In the genomic region with DNA sequence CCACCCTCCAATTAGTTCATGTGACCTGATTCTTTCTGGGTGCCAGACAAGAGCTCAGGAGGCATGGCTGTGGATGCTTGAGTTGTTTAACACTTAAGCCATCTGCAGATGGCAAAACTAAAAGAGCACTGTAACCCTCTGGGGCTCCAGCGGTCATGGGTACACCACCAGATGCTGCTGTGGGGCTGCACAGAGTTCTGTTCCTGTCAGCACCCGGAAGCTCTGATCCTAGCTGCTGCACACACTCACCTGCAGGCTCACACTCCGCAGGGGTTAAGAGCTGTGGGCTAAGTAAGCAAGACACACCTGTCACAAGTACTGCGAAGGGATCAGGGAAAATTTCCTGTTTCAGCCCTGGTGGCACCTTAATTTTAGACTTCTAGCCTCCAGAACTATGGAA, we compare ENCODE assay signal across 16 cellular contexts.
DNase-seq lines count a peak whose midpoint lies in the region; ATAC-seq and TF ChIP-seq lines count a peak whose summit lies in the region.
"Had no signal": no experiment of that assay in that cellular context is flagged by ENCODE, and none has a peak within 500 bp of the region (broad histone marks: within the 10 kb centered on the region; RNA-seq: fewer than 3 reads in every experiment).

No MANE protein-coding gene starts in this region.

- no peaks in the 10 kb centered on the region for H4K20me1 ChIP-seq in MM.1S (ENCODE audit: insufficient read depth, low read length)

- no peaks in the 10 kb centered on the region for H3K9me3 Mint-ChIP-seq in activated CD4-positive, alpha-beta T cell treated with anti-CD3 and anti-CD28 coated beads, Interleukin-2, amount 10 ng/mL, durations not matched to agents 24 days and 14 days
- peaks cover 0 to 7% (median 2%) of the 10 kb centered on the region in 8 donors for H3K9me3 Mint-ChIP-seq in CD4-positive, alpha-beta memory T cell

- no peaks in the 10 kb centered on the region for H3K79me2 ChIP-seq in MM.1S (ENCODE audit: low read length)

- intact Hi-C loops in left colon (cut with DNase I, micrococcal nuclease): no loop called here
- intact Hi-C loops in activated CD4-positive, alpha-beta T cell treated with anti-CD3 and anti-CD28 coated beads, Interleukin-2, amount 10 ng/mL, durations not matched to agents 24 days and 14 days (cut with micrococcal nuclease): no loop called here
- intact Hi-C loops in CD4-positive, alpha-beta memory T cell (cut with micrococcal nuclease): no loop called here

- H3K27me3 Mint-ChIP-seq in activated CD4-positive, alpha-beta T cell treated with anti-CD3 and anti-CD28 coated beads, Interleukin-2, amount 10 ng/mL, durations not matched to agents 24 days and 14 days: no peaks in the 10 kb centered on the region
- no peaks in the 10 kb centered on the region for H3K27me3 Mint-ChIP-seq in CD4-positive, alpha-beta memory T cell
- H3K27me3 Mint-ChIP-seq: B cell had no signal

- H3K27me3 ChIP-seq in MM.1S (replicated peaks; ENCODE audit: insufficient read depth, low read length): no peaks in the 10 kb centered on the region
- no peaks in the 10 kb centered on the region for H3K27me3 ChIP-seq in CD4-positive, alpha-beta memory T cell (ENCODE audit: insufficient read depth, low read length)
- H3K27me3 ChIP-seq: esophagus muscularis mucosa, heart left ventricle had no signal

- H3K27ac Mint-ChIP-seq in activated CD4-positive, alpha-beta T cell treated with anti-CD3 and anti-CD28 coated beads, Interleukin-2, amount 10 ng/mL, durations not matched to agents 24 days and 14 days: no peak overlapping the region
- H3K27ac Mint-ChIP-seq in CD4-positive, alpha-beta memory T cell: no peak overlapping the region
- H3K27ac Mint-ChIP-seq: B cell, mesothelial cell of epicardium had no signal

- no peaks in the 10 kb centered on the region for H3K9me3 ChIP-seq in MM.1S (replicated peaks; ENCODE audit: insufficient read depth, low read length)
- no peaks in the 10 kb centered on the region for H3K9me3 ChIP-seq in CD4-positive, alpha-beta memory T cell (ENCODE audit: control insufficient read depth in 1 of 2, low read length in 2 of 2)
- H3K9me3 ChIP-seq: esophagus muscularis mucosa, heart left ventricle, thoracic aorta had no signal

- H3K36me3 Mint-ChIP-seq in activated CD4-positive, alpha-beta T cell treated with anti-CD3 and anti-CD28 coated beads, Interleukin-2, amount 10 ng/mL, durations not matched to agents 24 days and 14 days (ENCODE audit: low read depth): no peaks in the 10 kb centered on the region
- H3K36me3 Mint-ChIP-seq in CD4-positive, alpha-beta memory T cell: no peaks in the 10 kb centered on the region
- H3K36me3 Mint-ChIP-seq: mesothelial cell of epicardium had no signal

- no peak overlapping the region for H3K4me2 ChIP-seq in MM.1S (ENCODE audit: low read depth, low read length)

- H3K9ac ChIP-seq in MM.1S (ENCODE audit: low read length): no peak overlapping the region

- peak; percentile 80 for ATAC-seq in left colon
- no peak for ATAC-seq in GM19395 (IDR thresholded peaks at IDR 0.05; ENCODE audit: unreplicated experiment)
- ATAC-seq: heart left ventricle had no signal

- no peak overlapping the region for H3K4me3 Mint-ChIP-seq in activated CD4-positive, alpha-beta T cell treated with anti-CD3 and anti-CD28 coated beads, Interleukin-2, amount 10 ng/mL, durations not matched to agents 24 days and 14 days
- H3K4me3 Mint-ChIP-seq in CD4-positive, alpha-beta memory T cell: no peak overlapping the region
- H3K4me3 Mint-ChIP-seq: B cell, mesothelial cell of epicardium had no signal

- H3K4me3 ChIP-seq in MM.1S (ENCODE audit: low read length): no peak overlapping the region
- no peak overlapping the region for H3K4me3 ChIP-seq in CD4-positive, alpha-beta memory T cell (ENCODE audit: low read length in 2 of 2)
- H3K4me3 ChIP-seq: esophagus muscularis mucosa, heart left ventricle, thoracic aorta had no signal

- H3K4me1 ChIP-seq in MM.1S (ENCODE audit: low read length): no peaks in the 10 kb centered on the region
- no peaks in the 10 kb centered on the region for H3K4me1 ChIP-seq in CD4-positive, alpha-beta memory T cell (ENCODE audit: insufficient read depth, low read length)

- no peaks in the 10 kb centered on the region for H3K9me2 ChIP-seq in MM.1S (replicated peaks; ENCODE audit: insufficient read depth, low read length)

- no peak overlapping the region for H2AFZ ChIP-seq in MM.1S (ENCODE audit: low read length)

- CTCF ChIA-PET in CD4-positive, alpha-beta memory T cell (lab: Charles Lee; ENCODE audit: partially characterized antibody): no interaction called here

- H3K36me3 ChIP-seq in MM.1S (replicated peaks; ENCODE audit: insufficient read depth, low read length): no peaks in the 10 kb centered on the region
- H3K36me3 ChIP-seq in CD4-positive, alpha-beta memory T cell (ENCODE audit: insufficient read depth, low read length): no peaks in the 10 kb centered on the region
- H3K36me3 ChIP-seq: esophagus muscularis mucosa, heart left ventricle, thoracic aorta had no signal

- DNase-seq in DMS53 treated with DMSO at 0.1 percent for 48 hours (lab: John Stamatoyannopoulos, UW; ENCODE audit: unreplicated experiment) (peak; percentile 88), MM.1S (peak; percentile 42), NCI-H69 (lab: John Stamatoyannopoulos, UW) (peak; percentile 99), left colon (peak; percentile 31 to 59)
- no peak for DNase-seq in activated CD4-positive, alpha-beta T cell treated with anti-CD3 and anti-CD28 coated beads, Interleukin-2, amount 10 ng/mL, durations not matched to agents 24 days and 14 days
- no peak for DNase-seq in CD4-positive, alpha-beta memory T cell
- DNase-seq in activated effector memory CD4-positive, alpha-beta T cell treated with Interleukin-2 at 50 U/mL for 16 hours: no peak
- DNase-seq: activated CD4-positive, alpha-beta T cell treated with anti-CD3 and anti-CD28 coated beads for 48 hours; activated naive CD4-positive, alpha-beta T cell treated with anti-CD3 and anti-CD28 coated beads, Interleukin-2, amount 50 U/mL, for 16 hours; heart left ventricle; IMR-90 had no signal

- H3K4me1 Mint-ChIP-seq in activated CD4-positive, alpha-beta T cell treated with anti-CD3 and anti-CD28 coated beads, Interleukin-2, amount 10 ng/mL, durations not matched to agents 24 days and 14 days: no peaks in the 10 kb centered on the region
- H3K4me1 Mint-ChIP-seq in CD4-positive, alpha-beta memory T cell: no peaks in the 10 kb centered on the region
- H3K4me1 Mint-ChIP-seq: B cell had no signal

- TF ChIP-seq CTCF in MM.1S (IDR thresholded peaks at IDR 0.05; ENCODE audit: low read length): no peak

- H3F3A ChIP-seq in MM.1S (ENCODE audit: insufficient read depth, low read length): no peaks in the 10 kb centered on the region

- H3K27ac ChIP-seq in MM.1S (ENCODE audit: low read length): no peak overlapping the region
- H3K27ac ChIP-seq in CD4-positive, alpha-beta memory T cell (ENCODE audit: low read depth, low read length): no peak overlapping the region
- H3K27ac ChIP-seq: esophagus muscularis mucosa, heart left ventricle, thoracic aorta had no signal

- POLR2A ChIA-PET in CD4-positive, alpha-beta memory T cell (lab: Charles Lee; ENCODE audit: partially characterized antibody): no interaction called here

Comparison
In these comparisons a context has a peak if more than half of its experiments do, and no peak if none do; other contexts are left out.
1. DNase-seq: peak in DMS53 treated with DMSO at 0.1 percent for 48 hours (single experiment), MM.1S (single experiment), NCI-H69 (single experiment) and left colon (2 of 2); none in activated CD4-positive, alpha-beta T cell treated with anti-CD3 and anti-CD28 coated beads, Interleukin-2, amount 10 ng/mL, durations not matched to agents 24 days and 14 days (single experiment), CD4-positive, alpha-beta memory T cell (0 of 5) and activated effector memory CD4-positive, alpha-beta T cell treated with Interleukin-2 at 50 U/mL for 16 hours (single experiment).